In genomic region chr1:28322209-28322608, GRCh38 we compare ENCODE assay signal across 15 cellular contexts. TPM values are rescaled to one million over a fixed set of nuclear protein-coding genes. Genes with fewer than 3 reads are reported as not detected.
DNase-seq lines count a peak whose midpoint lies in the region; ATAC-seq, FAIRE-seq and TF ChIP-seq lines count a peak whose summit lies in the region.
"Had no signal": no experiment of that assay in that cellular context is flagged by ENCODE, and none has a peak within 500 bp of the region (broad histone marks: within the 10 kb centered on the region; RNA-seq: fewer than 3 reads in every experiment).

No MANE protein-coding gene starts in this region.

- no peak overlapping the region for H2BK15ac ChIP-seq in mesenchymal stem cell (ENCODE audit: low read depth, poor library complexity, severe bottlenecking)

- H2BK120ac ChIP-seq in mesenchymal stem cell (ENCODE audit: low read depth, low read length) = no peak overlapping the region

- no peak overlapping the region for H2AFZ ChIP-seq in mesenchymal stem cell (ENCODE audit: low read depth, low read length)

- H3K36me3 Mint-ChIP-seq in osteocyte (ENCODE audit: unreplicated experiment) = no peaks in the 10 kb centered on the region
- no peaks in the 10 kb centered on the region for H3K36me3 Mint-ChIP-seq in WTC11

- no peak overlapping the region for H2BK5ac ChIP-seq in mesenchymal stem cell (ENCODE audit: low read depth, low read length, poor library complexity, severe bottlenecking)

- H3K4me1 Mint-ChIP-seq in osteocyte (ENCODE audit: unreplicated experiment) = no peaks in the 10 kb centered on the region
- H3K4me1 Mint-ChIP-seq in WTC11 = no peaks in the 10 kb centered on the region
- H3K4me1 Mint-ChIP-seq: nephron progenitor cell had no signal

- peaks cover 6% of the 10 kb centered on the region for H3K4me1 ChIP-seq in mesenchymal stem cell (ENCODE audit: control insufficient read depth, insufficient read depth, low read depth, low read length)
- H3K4me1 ChIP-seq: adrenal gland, SJSA1, tibial nerve had no signal

- no peak overlapping the region for H4K8ac ChIP-seq in mesenchymal stem cell (ENCODE audit: low read length)

- H2AK5ac ChIP-seq in mesenchymal stem cell (ENCODE audit: low read length, severe bottlenecking) = no peak overlapping the region

- CTCF ChIA-PET in WTC11 (lab: Charles Lee) = no interaction called here

- H3K36me3 ChIP-seq in mesenchymal stem cell (ENCODE audit: control insufficient read depth in 1 of 2, insufficient read depth in 2 of 2, low read depth in 1 of 2, low read length in 2 of 2) = no peaks in the 10 kb centered on the region
- H3K36me3 ChIP-seq: adrenal gland, SJSA1, tibial nerve had no signal

- H3K23ac ChIP-seq in mesenchymal stem cell (ENCODE audit: low read length in 2 of 2) = no peak overlapping the region

- no peak overlapping the region for H2BK12ac ChIP-seq in mesenchymal stem cell (ENCODE audit: low read length in 2 of 2)

- no peaks in the 10 kb centered on the region for H3K27me3 ChIP-seq in mesenchymal stem cell (ENCODE audit: control insufficient read depth in 1 of 2, insufficient read depth in 1 of 2, low read length in 2 of 2)
- H3K27me3 ChIP-seq: adrenal gland, SJSA1, tibial nerve had no signal

- H3K4me3 Mint-ChIP-seq in osteocyte (ENCODE audit: unreplicated experiment) (no peak overlapping the region), WTC11 (no peak overlapping the region)
- H3K4me3 Mint-ChIP-seq: HFFc6, nephron progenitor cell had no signal

- H3K14ac ChIP-seq in mesenchymal stem cell (ENCODE audit: low read length in 2 of 2) = no peak overlapping the region

- H3K18ac ChIP-seq in mesenchymal stem cell (ENCODE audit: low read depth in 1 of 2, low read length in 2 of 2) = no peak overlapping the region

- 74% methylated on average over 3 of the region's 3 CpGs for WGBS in mesenchymal stem cell

- TF ChIP-seq CTCF in osteocyte (IDR thresholded peaks at IDR 0.05) = no peak
- no peak for TF ChIP-seq CTCF in WTC11 (IDR thresholded peaks at IDR 0.05)

- no peaks in the 10 kb centered on the region for H3K9me3 ChIP-seq in mesenchymal stem cell (ENCODE audit: control insufficient read depth, low read length)
- H3K9me3 ChIP-seq: adrenal gland, SJSA1, tibial nerve had no signal

- no peak overlapping the region for H3K9ac ChIP-seq in mesenchymal stem cell (ENCODE audit: low read length)

- no peak overlapping the region for H3K4ac ChIP-seq in mesenchymal stem cell (ENCODE audit: low read depth in 1 of 2, low read length in 2 of 2)

- H3K9me3 Mint-ChIP-seq in osteocyte (ENCODE audit: unreplicated experiment) (no peaks in the 10 kb centered on the region), WTC11 (no peaks in the 10 kb centered on the region)
- H3K9me3 Mint-ChIP-seq: HFFc6, nephron progenitor cell had no signal

- H4K91ac ChIP-seq in mesenchymal stem cell (ENCODE audit: low read length) = no peak overlapping the region

- H3K4me2 ChIP-seq in mesenchymal stem cell (ENCODE audit: low read length, poor library complexity, severe bottlenecking) = no peak overlapping the region

- no peak for DNase-seq in GM19239 (ENCODE audit: insufficient read length, low spot score)
- peak; percentile 72 for DNase-seq in RCC 7860 (ENCODE audit: low spot score)
- no peak for DNase-seq in mesenchymal stem cell
- DNase-seq in osteocyte (ENCODE audit: extremely low spot score, unreplicated experiment) = no peak
- DNase-seq in NCI-H2081 treated with DMSO at 0.1 percent for 48 hours (lab: John Stamatoyannopoulos, UW) = no peak
- no peak for DNase-seq in WTC11 (ENCODE audit: low spot score)
- no peak for DNase-seq in activated CD8-positive, alpha-beta memory T cell treated with anti-CD3 and anti-CD28 coated beads, Interleukin-2, amount 50 U/mL, for 4 hours
- DNase-seq: adrenal gland, HFFc6, islet precursor cell, NCI-H510A, nephron progenitor cell had no signal

- FAIRE-seq in GM19239 (lab: Jason Lieb, UNC) = peak; percentile 92
- FAIRE-seq in RCC 7860 (lab: Jason Lieb, UNC) = peak; percentile 98

- no peak overlapping the region for H3K4me3 ChIP-seq in mesenchymal stem cell (ENCODE audit: insufficient read depth in 1 of 2, low read depth in 1 of 2, low read length in 2 of 2)
- H3K4me3 ChIP-seq: adrenal gland, SJSA1, tibial nerve had no signal

- H3K27ac ChIP-seq in mesenchymal stem cell (ENCODE audit: low read length, poor library complexity, severe bottlenecking) = peak overlapping the region; percentile 59
- H3K27ac ChIP-seq: adrenal gland, SJSA1, tibial nerve had no signal

- H3K27me3 Mint-ChIP-seq in osteocyte (ENCODE audit: unreplicated experiment) = peaks cover 9% of the 10 kb centered on the region
- peaks cover 3% of the 10 kb centered on the region; the same call in 1 of the 2 replicates for H3K27me3 Mint-ChIP-seq in WTC11 (ENCODE audit: low read depth)

- ATAC-seq in HG03097 (IDR thresholded peaks at IDR 0.05; ENCODE audit: low FRiP score, unreplicated experiment) = peak; percentile 79
- ATAC-seq in WTC11 = no peak

- H3K79me1 ChIP-seq in mesenchymal stem cell (replicated peaks; ENCODE audit: low read length, poor library complexity, severe bottlenecking) = no peaks in the 10 kb centered on the region

- no peak overlapping the region for H3K27ac Mint-ChIP-seq in osteocyte (ENCODE audit: unreplicated experiment)
- H3K27ac Mint-ChIP-seq in WTC11 = no peak overlapping the region
- H3K27ac Mint-ChIP-seq: HFFc6, nephron progenitor cell had no signal

- POLR2A ChIA-PET in WTC11 (lab: Charles Lee) = no interaction called here

TF ChIP-seq in WTC11, 78 proteins besides CTCF, POLR2A, EP300 and RAD21:
- TF ChIP-seq IRF2 (CRISPR knock-in tag; IDR thresholded peaks at IDR 0.05; ENCODE audit: borderline replicate concordance, low read depth) = no peak
- TF ChIP-seq ZNF317 (CRISPR knock-in tag; IDR thresholded peaks at IDR 0.05; ENCODE audit: borderline replicate concordance, low read depth) = no peak
- TF ChIP-seq CBFB (CRISPR knock-in tag; IDR thresholded peaks at IDR 0.05; ENCODE audit: low read depth) = no peak
- TF ChIP-seq FOXP4 (CRISPR knock-in tag; IDR thresholded peaks at IDR 0.05) = no peak
- no peak for TF ChIP-seq ARID4B (CRISPR knock-in tag; IDR thresholded peaks at IDR 0.05; ENCODE audit: borderline replicate concordance)
TF ChIP-seq in WTC11: peak in this region for 0.

RNA-seq across cellular contexts. Expression of gene MED18, which starts 6.6 kb away (rescaled TPM):
- 7.1 TPM for polyA plus RNA-seq in mesenchymal stem cell (2013, experiment 1 of 2)
- polyA plus RNA-seq in mesenchymal stem cell (2013, experiment 2 of 2) = 6.7 TPM
- 13.8 and 16.5 TPM in 2 replicates for total RNA-seq in osteocyte
- total RNA-seq in WTC11 (2021) = 15.1 to 17.9 TPM (median 15.2 TPM) in 3 replicates

RNA-seq across cellular contexts. Expression of gene PHACTR4, which starts 47.3 kb away (rescaled TPM):
- polyA plus RNA-seq in mesenchymal stem cell (2013, experiment 1 of 2) = 21.5 TPM
- 20.8 TPM for polyA plus RNA-seq in mesenchymal stem cell (2013, experiment 2 of 2)
- total RNA-seq in osteocyte = 55.6 and 56.0 TPM in 2 replicates
- 49.2 to 52.9 TPM (median 50.9 TPM) in 3 replicates for total RNA-seq in WTC11 (2021)
